Comparison of ENCODE assay signal across 21 cellular contexts in genomic region chr15:60678632-60679031, GRCh38.
A peak's percentile ranks its signal among the peaks of the same experiment; 100 is the strongest.
DNase-seq lines count a peak whose midpoint lies in the region; ATAC-seq, FAIRE-seq and TF ChIP-seq lines count a peak whose summit lies in the region.
"Had no signal": no experiment of that assay in that cellular context is flagged by ENCODE, and none has a peak within 500 bp of the region (broad histone marks: within the 10 kb centered on the region; RNA-seq: fewer than 3 reads in every experiment).

No MANE protein-coding gene starts in this region.

- no peaks in the 10 kb centered on the region for H3K79me2 ChIP-seq in OCI-LY7 (ENCODE audit: insufficient read depth, low read depth, low read length)

- H3K27ac ChIP-seq in A549 (no peak overlapping the region), OCI-LY7 (ENCODE audit: low read depth, low read length, poor library complexity, severe bottlenecking) (no peak overlapping the region), skeletal muscle tissue (ENCODE audit: low read depth, low read length) (peak overlapping the region; percentile 80)
- H3K27ac ChIP-seq in CD8-positive, alpha-beta T cell (ENCODE audit: low read depth, low read length): no peak overlapping the region
- H3K27ac ChIP-seq: 22Rv1 had no signal

- no peak overlapping the region for H3K4me2 ChIP-seq in A549
- 0 out of 2 replicates have a peak overlapping the region, but pooled peaks have one; percentile 6 for H3K4me2 ChIP-seq in OCI-LY7 (ENCODE audit: low read length)

- no peak for TF ChIP-seq RAD21 in A549 (conservative IDR thresholded peaks at IDR 0.05 in 1 of 2, IDR thresholded peaks at IDR 0.05 in 1 of 2)

- POLR2A ChIA-PET in A549 (lab: Yijun Ruan, JAX): no interaction called here
- POLR2A ChIA-PET in OCI-LY7 (lab: Charles Lee): no interaction called here
- POLR2A ChIA-PET in CD8-positive, alpha-beta T cell (lab: Charles Lee): no interaction called here

- 37% methylated on average over 7 of the region's 7 CpGs for WGBS in A549 (ENCODE audit: missing lambda C conversion rate)

- peaks cover 21% of the 10 kb centered on the region for H3K36me3 Mint-ChIP-seq in nephron progenitor cell (ENCODE audit: low read depth)
- H3K36me3 Mint-ChIP-seq in CD8-positive, alpha-beta T cell: peaks cover 12% of the 10 kb centered on the region
- H3K36me3 Mint-ChIP-seq: CD14-positive monocyte, IgD-negative memory B cell had no signal

- intact Hi-C loops in OCI-LY7 (cut with micrococcal nuclease; ENCODE audit: unreplicated experiment): no loop called here
- intact Hi-C loops in CD8-positive, alpha-beta T cell (cut with DNase I, micrococcal nuclease): no loop called here

- no peak overlapping the region for H3K4me3 Mint-ChIP-seq in nephron progenitor cell
- H3K4me3 Mint-ChIP-seq in CD8-positive, alpha-beta T cell: no peak overlapping the region
- H3K4me3 Mint-ChIP-seq: CD14-positive monocyte, IgD-negative memory B cell had no signal

- no peak for TF ChIP-seq POLR2A in A549 (IDR thresholded peaks at IDR 0.05; ENCODE audit: low read length)

- no peaks in the 10 kb centered on the region for H4K20me1 ChIP-seq in OCI-LY7 (ENCODE audit: insufficient read depth, low read length)

- ATAC-seq in A549: no peak
- no peak for ATAC-seq in CD8-positive, alpha-beta T cell
- ATAC-seq: HCT116 had no signal

- peak overlapping the region; percentile 52 for H3K27ac Mint-ChIP-seq in nephron progenitor cell
- H3K27ac Mint-ChIP-seq in CD8-positive, alpha-beta T cell: no peak overlapping the region
- H3K27ac Mint-ChIP-seq: CD14-positive monocyte had no signal

- no peak overlapping the region for H3K4me3 ChIP-seq in A549
- no peak overlapping the region for H3K4me3 ChIP-seq in OCI-LY7 (ENCODE audit: low read depth, low read length, poor library complexity, severe bottlenecking)
- peak overlapping the region in 1 of 3 donors; percentile 49 for H3K4me3 ChIP-seq in skeletal muscle tissue (ENCODE audit: low read length in 3 of 3)
- no peak overlapping the region for H3K4me3 ChIP-seq in CD8-positive, alpha-beta T cell (ENCODE audit: low read depth, low read length)

- DNase-seq in A549 (ENCODE audit: low read depth in 1 of 2, low spot score in 1 of 2) (no peak), OCI-LY7 (ENCODE audit: low spot score) (peak; percentile 5), nephron progenitor cell (no peak), NCI-H1092 treated with DMSO at 0.1 percent for 48 hours (lab: John Stamatoyannopoulos, UW) (no peak), NCI-H1694 (lab: John Stamatoyannopoulos, UW) (no peak)
- DNase-seq in CD8-positive, alpha-beta T cell: no peak
- no peak for DNase-seq in activated CD4-positive, alpha-beta T cell treated with anti-CD3 and anti-CD28 coated beads, Interleukin-2, amount 50 U/mL, for 48 hours
- DNase-seq: AML-193, NCI-H1105 treated with DMSO at 0.1 percent for 48 hours, NCI-H1694 treated with DMSO at 0.1 percent for 48 hours, NCI-H2081 treated with DMSO at 0.1 percent for 48 hours, NCI-H2171 treated with DMSO at 0.1 percent for 48 hours, NCI-H446, NCI-H526 treated with DMSO at 0.1 percent for 48 hours, Right ventricle myocardium superior had no signal

- no peaks in the 10 kb centered on the region for H3K9me3 Mint-ChIP-seq in nephron progenitor cell
- H3K9me3 Mint-ChIP-seq in CD8-positive, alpha-beta T cell: no peaks in the 10 kb centered on the region

- no peak for TF ChIP-seq CTCF in A549 (IDR thresholded peaks at IDR 0.05)
- no peak for TF ChIP-seq CTCF in OCI-LY7 (conservative IDR thresholded peaks at IDR 0.05; ENCODE audit: low read length)
- no peak for TF ChIP-seq CTCF in nephron progenitor cell (IDR thresholded peaks at IDR 0.05)
- no peak for TF ChIP-seq CTCF in CD8-positive, alpha-beta T cell (IDR thresholded peaks at IDR 0.05)

- BruUV-seq in OCI-LY7 (replicated peaks; lab: Mats Ljungman, UMichigan): no TSS peak

- no peaks in the 10 kb centered on the region for H3K9me2 ChIP-seq in OCI-LY7 (ENCODE audit: insufficient read depth, low read length)

- H3K4me1 Mint-ChIP-seq in nephron progenitor cell: peaks cover 43% of the 10 kb centered on the region
- H3K4me1 Mint-ChIP-seq in CD8-positive, alpha-beta T cell (ENCODE audit: low read depth): no peaks in the 10 kb centered on the region
- H3K4me1 Mint-ChIP-seq: CD14-positive monocyte had no signal

- no peaks in the 10 kb centered on the region for H3K27me3 ChIP-seq in skeletal muscle tissue (ENCODE audit: control insufficient read depth in 3 of 3, insufficient read depth in 3 of 3, low read length in 3 of 3)
- H3K27me3 ChIP-seq in CD8-positive, alpha-beta T cell (ENCODE audit: insufficient read depth, low read length): no peaks in the 10 kb centered on the region

- H3K36me3 ChIP-seq in OCI-LY7 (ENCODE audit: insufficient read depth, low read length) (no peaks in the 10 kb centered on the region), skeletal muscle tissue (ENCODE audit: control insufficient read depth in 3 of 3, insufficient read depth in 3 of 3, low read length in 3 of 3) (peaks cover 0 to 3% (median 0%) of the 10 kb centered on the region in 3 donors)
- no peaks in the 10 kb centered on the region for H3K36me3 ChIP-seq in CD8-positive, alpha-beta T cell (ENCODE audit: insufficient read depth, low read length)

- H2AFZ ChIP-seq in OCI-LY7 (ENCODE audit: low read length): no peak overlapping the region

- CTCF ChIA-PET in A549 (lab: Yijun Ruan, JAX) (no interaction called here), OCI-LY7 (lab: Charles Lee; ENCODE audit: unreplicated experiment) (no interaction called here)
- CTCF ChIA-PET in CD8-positive, alpha-beta T cell (lab: Charles Lee): no interaction called here

- H3K4me1 ChIP-seq in A549 (peaks cover 5% of the 10 kb centered on the region; the same call in 1 of the 3 replicates), OCI-LY7 (ENCODE audit: insufficient read depth, low read length, poor library complexity, severe bottlenecking) (peaks cover 4% of the 10 kb centered on the region), skeletal muscle tissue (ENCODE audit: control insufficient read depth in 3 of 3, insufficient read depth in 3 of 3, low read length in 3 of 3) (peaks cover 26 to 40% (median 31%) of the 10 kb centered on the region in 3 donors)
- no peaks in the 10 kb centered on the region for H3K4me1 ChIP-seq in CD8-positive, alpha-beta T cell (ENCODE audit: insufficient read depth, low read length)

- no peak for TF ChIP-seq EP300 in A549 (IDR thresholded peaks at IDR 0.05)

- peak; percentile 7 for FAIRE-seq in A549 (lab: Jason Lieb, UNC)
- FAIRE-seq: H1 had no signal

- H3K9me3 ChIP-seq in A549: 0 out of 3 replicates have a peak, but pooled peaks cover 2% of the 10 kb centered on the region
- no peaks in the 10 kb centered on the region for H3K9me3 ChIP-seq in OCI-LY7 (ENCODE audit: low read length)
- H3K9me3 ChIP-seq in skeletal muscle tissue (ENCODE audit: control insufficient read depth in 3 of 3, low read length in 3 of 3): no peaks in the 10 kb centered on the region
- no peaks in the 10 kb centered on the region for H3K9me3 ChIP-seq in CD8-positive, alpha-beta T cell (ENCODE audit: low read length)

- H3K27me3 Mint-ChIP-seq in nephron progenitor cell (ENCODE audit: low read depth, poor library complexity): peaks cover 7% of the 10 kb centered on the region
- H3K27me3 Mint-ChIP-seq in CD8-positive, alpha-beta T cell (ENCODE audit: low read depth): no peaks in the 10 kb centered on the region

- H3K9ac ChIP-seq in skeletal muscle tissue (ENCODE audit: low read depth in 1 of 3, low read length in 3 of 3): no peak overlapping the region

TF ChIP-seq in A549, 52 proteins besides CTCF, POLR2A, EP300 and RAD21:
- TF ChIP-seq MAFK (IDR thresholded peaks at IDR 0.05; ENCODE audit: partially characterized antibody) (no peak), HOXB13 (CRISPR knock-in tag; IDR thresholded peaks at IDR 0.05; ENCODE audit: low read depth) (no peak), RFX5 (IDR thresholded peaks at IDR 0.05) (no peak), KDM1A (IDR thresholded peaks at IDR 0.05; ENCODE audit: low read depth) (no peak)
